ENCODE assay signal across 25 cellular contexts in the genomic region with DNA sequence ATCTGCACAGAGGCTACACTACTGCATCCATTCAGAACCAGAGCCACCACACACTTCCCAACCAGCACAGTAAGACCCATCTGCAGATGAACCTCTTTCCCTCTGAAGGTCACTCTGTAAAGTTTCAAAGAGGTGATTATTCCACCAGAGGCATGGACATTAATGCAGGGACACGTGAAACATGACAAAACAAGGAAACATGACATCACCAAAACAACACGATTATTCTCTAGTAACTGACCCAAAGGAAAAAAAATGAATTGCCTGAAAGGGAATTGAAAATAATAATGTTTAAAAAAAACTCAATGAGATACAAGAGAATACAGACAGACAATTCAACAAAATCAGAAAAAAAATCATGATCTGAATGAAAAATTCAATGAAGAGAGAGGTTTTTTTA.
A peak's percentile ranks its signal among the peaks of the same experiment; 100 is the strongest.
DNase-seq lines count a peak whose midpoint lies in the region; ATAC-seq, FAIRE-seq and TF ChIP-seq lines count a peak whose summit lies in the region.
"Had no signal": no experiment of that assay in that cellular context is flagged by ENCODE, and none has a peak within 500 bp of the region (broad histone marks: within the 10 kb centered on the region; RNA-seq: fewer than 3 reads in every experiment).

No MANE protein-coding gene starts in this region.

- POLR2A ChIA-PET in A549 (lab: Yijun Ruan, JAX) = no interaction called here
- POLR2A ChIA-PET in endothelial cell of umbilical vein (lab: Charles Lee) = no interaction called here

- FAIRE-seq in A549 (lab: Jason Lieb, UNC) (peak; percentile 39), endothelial cell of umbilical vein (lab: Jason Lieb, UNC) (no peak)
- FAIRE-seq: A204.1, D721Med, GM12878, GM12892, GM18507 had no signal

- H3K36me3 ChIP-seq in GM23338 (ENCODE audit: insufficient read depth) (no peaks in the 10 kb centered on the region), endothelial cell of umbilical vein (ENCODE audit: control insufficient read depth in 2 of 2, extremely low read depth in 1 of 2, insufficient read depth in 2 of 2, low read length in 2 of 2) (no peaks in the 10 kb centered on the region)
- H3K36me3 ChIP-seq: BLaER1 treated with 17β-estradiol and CSF1 and Interleukin-3, amounts not matched to agents 10 nM and 100 nM had no signal

- no peaks in the 10 kb centered on the region for H3F3A ChIP-seq in GM23338 (replicated peaks; ENCODE audit: low read depth)

- no peaks in the 10 kb centered on the region for H3K9me3 Mint-ChIP-seq in GM23338

- no peak overlapping the region for H3K9ac ChIP-seq in endothelial cell of umbilical vein (replicated peaks; ENCODE audit: extremely low read depth, insufficient read depth, low read length)
- H3K9ac ChIP-seq: BLaER1 treated with 17β-estradiol and CSF1 and Interleukin-3, amounts not matched to agents 10 nM and 100 nM had no signal

- H3K27ac ChIP-seq in A549 = no peak overlapping the region
- no peak overlapping the region for H3K27ac ChIP-seq in GM23338 (ENCODE audit: low read depth)
- H3K27ac ChIP-seq in endothelial cell of umbilical vein (ENCODE audit: insufficient read depth, low read depth, low read length) = no peak overlapping the region
- H3K27ac ChIP-seq: C4-2B had no signal

- no peak for TF ChIP-seq RAD21 in A549 (conservative IDR thresholded peaks at IDR 0.05 in 1 of 2, IDR thresholded peaks at IDR 0.05 in 1 of 2)

- DNase-seq in A549 (ENCODE audit: low read depth in 1 of 2, low spot score in 1 of 2) = no peak
- DNase-seq in GM23338 (ENCODE audit: low spot score) = no peak
- DNase-seq in endothelial cell of umbilical vein (ENCODE audit: low read depth, low spot score) = peak; percentile 6
- no peak for DNase-seq in DMS 273 treated with DMSO at 0.1 percent for 48 hours (lab: John Stamatoyannopoulos, UW)
- DNase-seq in NCI-H2171 treated with DMSO at 0.1 percent for 48 hours (lab: John Stamatoyannopoulos, UW) = no peak
- DNase-seq: 8988T; AML-193; Caco-2; Calu3; CD4-positive, alpha-beta T cell; CD8-positive, alpha-beta T cell; DMS153; DMS53; DMS79; DND-41; EL; GDM1 had no signal

- H3K4me1 Mint-ChIP-seq in GM23338 = peaks cover 10% of the 10 kb centered on the region
- H3K4me1 Mint-ChIP-seq: B cell had no signal

- H3K9me2 ChIP-seq in GM23338 (ENCODE audit: insufficient read depth) = no peaks in the 10 kb centered on the region

- ATAC-seq in A549 = no peak
- no peak for ATAC-seq in GM23338
- ATAC-seq: CD8-positive, alpha-beta T cell; GM12878 had no signal

- H3K27me3 ChIP-seq in GM23338 (ENCODE audit: insufficient read depth) (no peaks in the 10 kb centered on the region), endothelial cell of umbilical vein (ENCODE audit: control insufficient read depth in 2 of 2, insufficient read depth in 2 of 2, low read length in 2 of 2) (no peaks in the 10 kb centered on the region)
- H3K27me3 ChIP-seq: BLaER1 treated with 17β-estradiol and CSF1 and Interleukin-3, amounts not matched to agents 10 nM and 100 nM had no signal

- no peaks in the 10 kb centered on the region for H4K20me1 ChIP-seq in GM23338 (replicated peaks; ENCODE audit: insufficient read depth)
- H4K20me1 ChIP-seq in endothelial cell of umbilical vein (replicated peaks; ENCODE audit: control insufficient read depth, extremely low read depth, insufficient read depth, low read length) = no peaks in the 10 kb centered on the region
- H4K20me1 ChIP-seq: BLaER1 treated with 17β-estradiol and CSF1 and Interleukin-3, amounts not matched to agents 10 nM and 100 nM had no signal

- intact Hi-C loops in endothelial cell of umbilical vein (cut with micrococcal nuclease) = no loop called here

- no peak for TF ChIP-seq EP300 in A549 (IDR thresholded peaks at IDR 0.05)

- H3K36me3 Mint-ChIP-seq in GM23338 (ENCODE audit: low read depth) = no peaks in the 10 kb centered on the region
- H3K36me3 Mint-ChIP-seq: CD8-positive, alpha-beta T cell had no signal

- no TSS peak for BruUV-seq in endothelial cell of umbilical vein (replicated peaks; lab: Mats Ljungman, UMichigan)

- H3K4me3 ChIP-seq in A549 (no peak overlapping the region), GM23338 (no peak overlapping the region), endothelial cell of umbilical vein (replicated peaks in 1 of 3; ENCODE audit: insufficient read depth in 1 of 3, low read depth in 1 of 3, low read length in 3 of 3) (no peak overlapping the region)
- H3K4me3 ChIP-seq: BLaER1 treated with 17β-estradiol and CSF1 and Interleukin-3, amounts not matched to agents 10 nM and 100 nM; GM12878 had no signal

- CTCF ChIA-PET in A549 (lab: Yijun Ruan, JAX) (interaction anchor here (0.6 kb wide), 1 partner anchor 13 kb away, joined by 3 read pairs; no protein-coding TSS in a partner anchor), endothelial cell of umbilical vein (lab: Charles Lee) (no interaction called here)

- TF ChIP-seq CTCF in A549 (IDR thresholded peaks at IDR 0.05) (no peak), GM23338 (conservative IDR thresholded peaks at IDR 0.05; ENCODE audit: low read depth in 2 of 2) (no peak), endothelial cell of umbilical vein (IDR thresholded peaks at IDR 0.05; ENCODE audit: extremely low read depth in 1 of 2, insufficient read depth in 1 of 2, low read depth in 1 of 2, low read length in 2 of 2) (no peak)

- H3K27me3 Mint-ChIP-seq in GM23338 (ENCODE audit: insufficient read depth, low read depth, poor library complexity) = peaks cover 2% of the 10 kb centered on the region
- H3K27me3 Mint-ChIP-seq: B cell; CD4-positive, alpha-beta T cell had no signal

- no peaks in the 10 kb centered on the region for H3K4me1 ChIP-seq in A549
- H3K4me1 ChIP-seq in GM23338 (ENCODE audit: insufficient read depth) = peaks cover 6% of the 10 kb centered on the region; the same call in 1 of the 2 replicates
- no peaks in the 10 kb centered on the region for H3K4me1 ChIP-seq in endothelial cell of umbilical vein (ENCODE audit: control insufficient read depth, extremely low read depth, insufficient read depth, low read length)
- H3K4me1 ChIP-seq: Caco-2 had no signal

- H3K79me2 ChIP-seq in GM23338 (replicated peaks; ENCODE audit: insufficient read depth) (no peaks in the 10 kb centered on the region), endothelial cell of umbilical vein (ENCODE audit: control insufficient read depth, insufficient read depth, low read length) (no peaks in the 10 kb centered on the region)

- TF ChIP-seq POLR2A in A549 (IDR thresholded peaks at IDR 0.05; ENCODE audit: low read length) (no peak), endothelial cell of umbilical vein (IDR thresholded peaks at IDR 0.05; ENCODE audit: low read depth, low read length) (no peak)

- dilution Hi-C loops in endothelial cell of umbilical vein (cut with MboI; ENCODE audit: extremely low pct_ligation_motif_present, low sequenced_read_pairs) = no loop called here

- H2AFZ ChIP-seq in GM23338 (peak overlapping the region; percentile 11; the same call in 1 of the 2 replicates), endothelial cell of umbilical vein (ENCODE audit: low read depth, low read length) (no peak overlapping the region)

- H3K4me3 Mint-ChIP-seq in GM23338 = no peak overlapping the region
- H3K4me3 Mint-ChIP-seq: B cell; CD4-positive, alpha-beta T cell; CD8-positive, alpha-beta T cell had no signal

- H3K9me3 ChIP-seq in A549 (no peaks in the 10 kb centered on the region), endothelial cell of umbilical vein (replicated peaks; ENCODE audit: control insufficient read depth, insufficient read depth, low read length) (no peaks in the 10 kb centered on the region)
- H3K9me3 ChIP-seq: BLaER1 treated with 17β-estradiol and CSF1 and Interleukin-3, amounts not matched to agents 10 nM and 100 nM; Caco-2 had no signal

- 34% methylated on average over 2 of the region's 2 CpGs for WGBS in A549 (ENCODE audit: missing lambda C conversion rate)

- H3K9me1 ChIP-seq in endothelial cell of umbilical vein (replicated peaks; ENCODE audit: control insufficient read depth, extremely low read depth, insufficient read depth, low read length) = peaks cover 2% of the 10 kb centered on the region

- no peak overlapping the region for H3K4me2 ChIP-seq in A549
- no peak overlapping the region for H3K4me2 ChIP-seq in GM23338
- H3K4me2 ChIP-seq in endothelial cell of umbilical vein (ENCODE audit: insufficient read depth, low read length) = no peak overlapping the region

- no peak overlapping the region for H3K27ac Mint-ChIP-seq in GM23338
- H3K27ac Mint-ChIP-seq: B cell; CD4-positive, alpha-beta T cell; CD8-positive, alpha-beta T cell had no signal

TF ChIP-seq in A549, 52 proteins besides CTCF, POLR2A, EP300 and RAD21 (continues in another document):
- TF ChIP-seq RNF2 (IDR thresholded peaks at IDR 0.05; ENCODE audit: borderline replicate concordance, low read depth) (no peak), KDM5A (IDR thresholded peaks at IDR 0.05) (no peak), NFE2L2 (conservative IDR thresholded peaks at IDR 0.05; ENCODE audit: low read length) (no peak), HEYL (CRISPR knock-in tag; IDR thresholded peaks at IDR 0.05) (no peak)

TF ChIP-seq in GM23338, 12 proteins besides CTCF, POLR2A, EP300 and RAD21 (continues in another document):
- no peak for TF ChIP-seq NANOG (IDR thresholded peaks at IDR 0.05; ENCODE audit: borderline replicate concordance)
- no peak for TF ChIP-seq STAT1 (IDR thresholded peaks at IDR 0.05; ENCODE audit: unreplicated experiment)
- TF ChIP-seq CREB1 (CRISPR knock-in tag; IDR thresholded peaks at IDR 0.05; ENCODE audit: low read depth) = no peak
- no peak for TF ChIP-seq ZNF331 (CRISPR knock-in tag; IDR thresholded peaks at IDR 0.05; ENCODE audit: low read depth)
- no peak for TF ChIP-seq JUNB (IDR thresholded peaks at IDR 0.05; ENCODE audit: unreplicated experiment)
- no peak for TF ChIP-seq ZNF114 (CRISPR knock-in tag; IDR thresholded peaks at IDR 0.05)

TF ChIP-seq in endothelial cell of umbilical vein, 7 proteins besides CTCF, POLR2A, EP300 and RAD21:
- TF ChIP-seq FOS (IDR thresholded peaks at IDR 0.05; ENCODE audit: borderline replicate concordance, insufficient read depth, low read length) (no peak), JUN (IDR thresholded peaks at IDR 0.05; ENCODE audit: borderline replicate concordance, insufficient read depth, insufficient read length, low read depth) (no peak), MAX (IDR thresholded peaks at IDR 0.05; ENCODE audit: insufficient read depth, insufficient read length) (no peak), EZH2 (IDR thresholded peaks at IDR 0.05; ENCODE audit: borderline replicate concordance, low read depth, low read length, severe bottlenecking) (no peak), MYC (IDR thresholded peaks at IDR 0.05; ENCODE audit: low read depth, low read length) (no peak), POLR2AphosphoS5 (IDR thresholded peaks at IDR 0.05; ENCODE audit: insufficient read depth, low read depth, low read length) (no peak), GATA2 (IDR thresholded peaks at IDR 0.05; ENCODE audit: insufficient read depth, insufficient read length, low read depth, low read length) (no peak)
